18 cellular contexts compared by ENCODE assay signal in genomic region chr21:42378418-42378817, GRCh38. TPM values are rescaled to one million over a fixed set of nuclear protein-coding genes. Genes with fewer than 3 reads are reported as not detected.
DNase-seq lines count a peak whose midpoint lies in the region; TF ChIP-seq lines count a peak whose summit lies in the region.
"Had no signal": no experiment of that assay in that cellular context is flagged by ENCODE, and none has a peak within 500 bp of the region (broad histone marks: within the 10 kb centered on the region; RNA-seq: fewer than 3 reads in every experiment).

No MANE protein-coding gene starts in this region.

- H3K27ac Mint-ChIP-seq in activated CD4-positive, alpha-beta memory T cell treated with anti-CD3 and anti-CD28 coated beads for 36 hours: peak overlapping the region; percentile 46
- H3K27ac Mint-ChIP-seq in activated CD4-positive, alpha-beta memory T cell treated with anti-CD3 and anti-CD28 coated beads, Interleukin-2, amount 10 ng/mL, durations not matched to agents 7 days and 5 days: no peak overlapping the region
- H3K27ac Mint-ChIP-seq in chondrocyte (ENCODE audit: unreplicated experiment): no peak overlapping the region
- H3K27ac Mint-ChIP-seq: CD14-positive monocyte; CD4-positive, alpha-beta memory T cell had no signal

- H3K4me1 ChIP-seq in osteoblast (ENCODE audit: insufficient read depth, low read length): no peaks in the 10 kb centered on the region
- H3K4me1 ChIP-seq: A549, HAP-1 had no signal

- H4K20me1 ChIP-seq in osteoblast (ENCODE audit: insufficient read depth, low read length): no peaks in the 10 kb centered on the region

- no peak overlapping the region for H3K27ac ChIP-seq in osteoblast (ENCODE audit: low read depth, low read length)
- H3K27ac ChIP-seq: 22Rv1, A549 had no signal

- no peaks in the 10 kb centered on the region for H3K9me3 ChIP-seq in osteoblast (ENCODE audit: low read depth, low read length)
- H3K9me3 ChIP-seq: HAP-1 had no signal

- no peak overlapping the region for H2AFZ ChIP-seq in osteoblast (ENCODE audit: low read length)

- no peaks in the 10 kb centered on the region for H3K79me2 ChIP-seq in osteoblast (ENCODE audit: insufficient read depth, low read length)

- no peaks in the 10 kb centered on the region for H3K27me3 Mint-ChIP-seq in activated CD4-positive, alpha-beta memory T cell treated with anti-CD3 and anti-CD28 coated beads for 36 hours
- H3K27me3 Mint-ChIP-seq in activated CD4-positive, alpha-beta memory T cell treated with anti-CD3 and anti-CD28 coated beads, Interleukin-2, amount 10 ng/mL, durations not matched to agents 7 days and 5 days: no peaks in the 10 kb centered on the region
- H3K27me3 Mint-ChIP-seq in chondrocyte (ENCODE audit: low read depth): peaks cover 23% of the 10 kb centered on the region
- H3K27me3 Mint-ChIP-seq: CD4-positive, alpha-beta memory T cell had no signal

- CTCF ChIA-PET in activated CD4-positive, alpha-beta memory T cell treated with anti-CD3 and anti-CD28 coated beads for 36 hours (lab: Charles Lee): interaction anchor here (0.9 to 1.9 kb wide), 7 partner anchors 11 to 233 kb away, joined by 3 to 6 read pairs (median 4); no protein-coding TSS in a partner anchor
- CTCF ChIA-PET in activated CD4-positive, alpha-beta memory T cell treated with anti-CD3 and anti-CD28 coated beads, Interleukin-2, amount 10 ng/mL, durations not matched to agents 7 days and 5 days (lab: Charles Lee): no interaction called here

- H3K4me1 Mint-ChIP-seq in activated CD4-positive, alpha-beta memory T cell treated with anti-CD3 and anti-CD28 coated beads for 36 hours (ENCODE audit: low read depth): peaks cover 27% of the 10 kb centered on the region
- H3K4me1 Mint-ChIP-seq in activated CD4-positive, alpha-beta memory T cell treated with anti-CD3 and anti-CD28 coated beads, Interleukin-2, amount 10 ng/mL, durations not matched to agents 7 days and 5 days: peaks cover 25% of the 10 kb centered on the region
- no peaks in the 10 kb centered on the region for H3K4me1 Mint-ChIP-seq in chondrocyte (ENCODE audit: low read depth)

- no peak overlapping the region for H3K4me3 ChIP-seq in osteoblast (ENCODE audit: insufficient read depth, low read length)
- H3K4me3 ChIP-seq: A549, HAP-1 had no signal

- intact Hi-C loops in activated CD4-positive, alpha-beta memory T cell treated with anti-CD3 and anti-CD28 coated beads for 36 hours (cut with micrococcal nuclease): no loop called here

- no peak overlapping the region for H3K4me3 Mint-ChIP-seq in activated CD4-positive, alpha-beta memory T cell treated with anti-CD3 and anti-CD28 coated beads for 36 hours
- H3K4me3 Mint-ChIP-seq in activated CD4-positive, alpha-beta memory T cell treated with anti-CD3 and anti-CD28 coated beads, Interleukin-2, amount 10 ng/mL, durations not matched to agents 7 days and 5 days: no peak overlapping the region
- no peak overlapping the region for H3K4me3 Mint-ChIP-seq in chondrocyte (ENCODE audit: unreplicated experiment)
- H3K4me3 Mint-ChIP-seq: CD14-positive monocyte; CD4-positive, alpha-beta memory T cell had no signal

- DNase-seq in activated CD4-positive, alpha-beta memory T cell treated with anti-CD3 and anti-CD28 coated beads for 36 hours: no peak
- no peak for DNase-seq in activated CD4-positive, alpha-beta memory T cell treated with anti-CD3 and anti-CD28 coated beads, Interleukin-2, amount 10 ng/mL, durations not matched to agents 7 days and 5 days
- peak; percentile 32 for DNase-seq in chondrocyte (ENCODE audit: low spot score)
- DNase-seq in osteoblast (ENCODE audit: insufficient read length, low spot score, missing footprints): peak; percentile 65
- no peak for DNase-seq in retina
- no peak for DNase-seq in GM20000 (ENCODE audit: low spot score)
- DNase-seq in pons (ENCODE audit: low spot score): no peak
- DNase-seq: AML-193; CD4-positive, alpha-beta memory T cell; DMS153; DMS79; GF-D8 had no signal

- POLR2A ChIA-PET in activated CD4-positive, alpha-beta memory T cell treated with anti-CD3 and anti-CD28 coated beads for 36 hours (lab: Charles Lee): interaction anchor here (0.8 kb wide), 1 partner anchor 19 kb away, joined by 3 read pairs; no protein-coding TSS in a partner anchor
- POLR2A ChIA-PET in activated CD4-positive, alpha-beta memory T cell treated with anti-CD3 and anti-CD28 coated beads, Interleukin-2, amount 10 ng/mL, durations not matched to agents 7 days and 5 days (lab: Charles Lee): interaction anchor here (1.7 kb wide), 1 partner anchor 26 kb away, joined by 7 read pairs; the partner anchor contains the start of gene UBASH3A

- no peak for TF ChIP-seq CTCF in chondrocyte (IDR thresholded peaks at IDR 0.05)
- no peak for TF ChIP-seq CTCF in osteoblast (IDR thresholded peaks at IDR 0.05; ENCODE audit: extremely low read depth, low read depth, low read length)
- no peak for TF ChIP-seq CTCF in GM20000 (IDR thresholded peaks at IDR 0.05; ENCODE audit: extremely low read depth, missing control alignments)

- no peaks in the 10 kb centered on the region for H3K27me3 ChIP-seq in osteoblast (ENCODE audit: insufficient read depth, low read length)

- no peak overlapping the region for H3K4me2 ChIP-seq in osteoblast (ENCODE audit: insufficient read depth, low read length)
- H3K4me2 ChIP-seq: A549 had no signal

- H3K36me3 Mint-ChIP-seq in activated CD4-positive, alpha-beta memory T cell treated with anti-CD3 and anti-CD28 coated beads for 36 hours: peaks cover 40% of the 10 kb centered on the region
- H3K36me3 Mint-ChIP-seq in activated CD4-positive, alpha-beta memory T cell treated with anti-CD3 and anti-CD28 coated beads, Interleukin-2, amount 10 ng/mL, durations not matched to agents 7 days and 5 days (ENCODE audit: low read depth): peaks cover 20% of the 10 kb centered on the region
- no peaks in the 10 kb centered on the region for H3K36me3 Mint-ChIP-seq in chondrocyte (ENCODE audit: low read depth)
- H3K36me3 Mint-ChIP-seq: CD14-positive monocyte had no signal

- peaks cover 14% of the 10 kb centered on the region for H3K9me3 Mint-ChIP-seq in activated CD4-positive, alpha-beta memory T cell treated with anti-CD3 and anti-CD28 coated beads for 36 hours
- H3K9me3 Mint-ChIP-seq in activated CD4-positive, alpha-beta memory T cell treated with anti-CD3 and anti-CD28 coated beads, Interleukin-2, amount 10 ng/mL, durations not matched to agents 7 days and 5 days: peaks cover 16% of the 10 kb centered on the region
- peaks cover 12% of the 10 kb centered on the region for H3K9me3 Mint-ChIP-seq in chondrocyte (ENCODE audit: low read depth)

- no peaks in the 10 kb centered on the region for H3K36me3 ChIP-seq in osteoblast (ENCODE audit: insufficient read depth, low read length)
- H3K36me3 ChIP-seq: HAP-1 had no signal

RNA-seq across cellular contexts. Expression of gene TFF1, which starts 12.1 kb away (rescaled TPM):
- total RNA-seq in activated CD4-positive, alpha-beta memory T cell treated with anti-CD3 and anti-CD28 coated beads for 36 hours: not detected
- total RNA-seq in activated CD4-positive, alpha-beta memory T cell treated with anti-CD3 and anti-CD28 coated beads, Interleukin-2, amount 10 ng/mL, durations not matched to agents 7 days and 5 days: not detected
- total RNA-seq in chondrocyte (not detected in 3 replicates), osteoblast (not detected in 2 replicates)
- total RNA-seq: CD4-positive, alpha-beta memory T cell; H4 had no signal

RNA-seq across cellular contexts. Expression of gene TMPRSS3, which starts 17.4 kb away (rescaled TPM):
- 10 to 100 TPM; 47.6 to 49.8 TPM for total RNA-seq in activated CD4-positive, alpha-beta memory T cell treated with anti-CD3 and anti-CD28 coated beads for 36 hours
- total RNA-seq in activated CD4-positive, alpha-beta memory T cell treated with anti-CD3 and anti-CD28 coated beads, Interleukin-2, amount 10 ng/mL, durations not matched to agents 7 days and 5 days: 10 to 100 TPM; 24.6 to 24.8 TPM
- total RNA-seq in chondrocyte: 0.22 TPM in 1 of 3 replicates, not detected in the others
- total RNA-seq in osteoblast: not detected in 2 replicates

RNA-seq across cellular contexts. Expression of gene UBASH3A, which starts 25.3 kb away (rescaled TPM):
- 10 to 100 TPM; 27.2 to 29.4 TPM for total RNA-seq in activated CD4-positive, alpha-beta memory T cell treated with anti-CD3 and anti-CD28 coated beads for 36 hours
- 10 to 100 TPM; 67.8 to 70.6 TPM for total RNA-seq in activated CD4-positive, alpha-beta memory T cell treated with anti-CD3 and anti-CD28 coated beads, Interleukin-2, amount 10 ng/mL, durations not matched to agents 7 days and 5 days
- not detected in 3 replicates for total RNA-seq in chondrocyte
- not detected in 2 replicates for total RNA-seq in osteoblast
- total RNA-seq: H4, HT-29 had no signal

RNA-seq across cellular contexts. Expression of gene TFF2, which starts 27.6 kb away (rescaled TPM):
- not detected for total RNA-seq in activated CD4-positive, alpha-beta memory T cell treated with anti-CD3 and anti-CD28 coated beads for 36 hours
- total RNA-seq in activated CD4-positive, alpha-beta memory T cell treated with anti-CD3 and anti-CD28 coated beads, Interleukin-2, amount 10 ng/mL, durations not matched to agents 7 days and 5 days: not detected
- total RNA-seq in chondrocyte: not detected in 3 replicates
- not detected in 2 replicates for total RNA-seq in osteoblast
- total RNA-seq: CD4-positive, alpha-beta memory T cell; H4 had no signal

Comparison
In these comparisons a context has a peak if more than half of its experiments do, and no peak if none do; other contexts are left out.
1. DNase-seq: peak in chondrocyte (single experiment) and osteoblast (single experiment); none in activated CD4-positive, alpha-beta memory T cell treated with anti-CD3 and anti-CD28 coated beads for 36 hours (single experiment), activated CD4-positive, alpha-beta memory T cell treated with anti-CD3 and anti-CD28 coated beads, Interleukin-2, amount 10 ng/mL, durations not matched to agents 7 days and 5 days (single experiment), retina (single experiment), GM20000 (single experiment) and pons (single experiment).
2. RNA of gene TMPRSS3, which starts 17.4 kb away (total RNA-seq): 47.6 to 49.8 TPM in activated CD4-positive, alpha-beta memory T cell treated with anti-CD3 and anti-CD28 coated beads for 36 hours and 24.6 to 24.8 TPM in activated CD4-positive, alpha-beta memory T cell treated with anti-CD3 and anti-CD28 coated beads, Interleukin-2, amount 10 ng/mL, durations not matched to agents 7 days and 5 days; 0.22 TPM in chondrocyte and not detected in osteoblast; every median in the first group is over 10 times any median in the second.
3. RNA of gene UBASH3A, which starts 25.3 kb away (total RNA-seq): 67.8 to 70.6 TPM in activated CD4-positive, alpha-beta memory T cell treated with anti-CD3 and anti-CD28 coated beads, Interleukin-2, amount 10 ng/mL, durations not matched to agents 7 days and 5 days and 27.2 to 29.4 TPM in activated CD4-positive, alpha-beta memory T cell treated with anti-CD3 and anti-CD28 coated beads for 36 hours; not detected in chondrocyte and not detected in osteoblast; every median in the first group is over 10 times any median in the second.